Comparison of ENCODE assay signal across 1 cellular context in the genomic region with DNA sequence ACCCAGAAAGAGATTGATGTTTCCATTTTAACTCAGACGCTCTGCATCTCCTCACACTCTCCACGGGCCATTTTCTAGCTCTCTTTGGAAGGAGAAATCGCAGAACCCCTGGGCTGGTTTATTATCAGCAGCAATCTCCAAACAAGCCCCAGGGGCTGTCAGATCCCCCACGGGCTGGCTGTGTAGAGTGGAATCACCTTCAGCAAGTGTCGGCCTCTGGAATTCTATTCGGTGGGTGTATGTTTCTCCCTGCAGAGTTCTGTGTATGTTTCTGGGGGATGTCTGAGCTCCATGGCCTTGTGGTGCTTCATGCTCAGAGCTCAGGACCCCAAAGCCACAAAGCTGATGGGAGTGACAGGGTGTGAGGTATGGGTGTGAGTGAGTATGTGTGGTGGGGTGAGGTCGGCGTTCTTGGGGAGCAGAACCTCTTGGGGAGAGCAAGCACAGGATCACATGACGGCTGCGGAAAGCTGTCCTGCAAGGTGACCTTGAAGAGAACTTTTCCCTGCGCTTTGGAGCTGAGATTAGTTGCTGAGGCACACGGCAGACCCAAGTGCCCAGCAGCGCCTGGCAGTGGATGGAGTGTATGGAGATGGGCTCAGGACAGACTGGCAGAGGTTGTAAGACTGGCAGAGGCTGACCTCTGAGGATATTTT.
TF ChIP-seq lines count a peak whose summit lies in the region.

No MANE protein-coding gene starts in this region.

TF ChIP-seq in HEK293, 187 proteins besides CTCF, POLR2A, EP300 and RAD21 (continued from another document):
- TF ChIP-seq, protein P1, sequence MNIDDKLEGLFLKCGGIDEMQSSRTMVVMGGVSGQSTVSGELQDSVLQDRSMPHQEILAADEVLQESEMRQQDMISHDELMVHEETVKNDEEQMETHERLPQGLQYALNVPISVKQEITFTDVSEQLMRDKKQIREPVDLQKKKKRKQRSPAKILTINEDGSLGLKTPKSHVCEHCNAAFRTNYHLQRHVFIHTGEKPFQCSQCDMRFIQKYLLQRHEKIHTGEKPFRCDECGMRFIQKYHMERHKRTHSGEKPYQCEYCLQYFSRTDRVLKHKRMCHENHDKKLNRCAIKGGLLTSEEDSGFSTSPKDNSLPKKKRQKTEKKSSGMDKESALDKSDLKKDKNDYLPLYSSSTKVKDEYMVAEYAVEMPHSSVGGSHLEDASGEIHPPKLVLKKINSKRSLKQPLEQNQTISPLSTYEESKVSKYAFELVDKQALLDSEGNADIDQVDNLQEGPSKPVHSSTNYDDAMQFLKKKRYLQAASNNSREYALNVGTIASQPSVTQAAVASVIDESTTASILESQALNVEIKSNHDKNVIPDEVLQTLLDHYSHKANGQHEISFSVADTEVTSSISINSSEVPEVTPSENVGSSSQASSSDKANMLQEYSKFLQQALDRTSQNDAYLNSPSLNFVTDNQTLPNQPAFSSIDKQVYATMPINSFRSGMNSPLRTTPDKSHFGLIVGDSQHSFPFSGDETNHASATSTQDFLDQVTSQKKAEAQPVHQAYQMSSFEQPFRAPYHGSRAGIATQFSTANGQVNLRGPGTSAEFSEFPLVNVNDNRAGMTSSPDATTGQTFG (tag by site-specific recombination; IDR thresholded peaks at IDR 0.05; ENCODE audit: borderline replicate concordance): no peak
- TF ChIP-seq, protein P2, sequence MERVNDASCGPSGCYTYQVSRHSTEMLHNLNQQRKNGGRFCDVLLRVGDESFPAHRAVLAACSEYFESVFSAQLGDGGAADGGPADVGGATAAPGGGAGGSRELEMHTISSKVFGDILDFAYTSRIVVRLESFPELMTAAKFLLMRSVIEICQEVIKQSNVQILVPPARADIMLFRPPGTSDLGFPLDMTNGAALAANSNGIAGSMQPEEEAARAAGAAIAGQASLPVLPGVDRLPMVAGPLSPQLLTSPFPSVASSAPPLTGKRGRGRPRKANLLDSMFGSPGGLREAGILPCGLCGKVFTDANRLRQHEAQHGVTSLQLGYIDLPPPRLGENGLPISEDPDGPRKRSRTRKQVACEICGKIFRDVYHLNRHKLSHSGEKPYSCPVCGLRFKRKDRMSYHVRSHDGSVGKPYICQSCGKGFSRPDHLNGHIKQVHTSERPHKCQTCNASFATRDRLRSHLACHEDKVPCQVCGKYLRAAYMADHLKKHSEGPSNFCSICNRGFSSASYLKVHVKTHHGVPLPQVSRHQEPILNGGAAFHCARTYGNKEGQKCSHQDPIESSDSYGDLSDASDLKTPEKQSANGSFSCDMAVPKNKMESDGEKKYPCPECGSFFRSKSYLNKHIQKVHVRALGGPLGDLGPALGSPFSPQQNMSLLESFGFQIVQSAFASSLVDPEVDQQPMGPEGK (tag by site-specific recombination; IDR thresholded peaks at IDR 0.05): no peak
- TF ChIP-seq ZFP41 (tag by site-specific recombination; IDR thresholded peaks at IDR 0.05; ENCODE audit: borderline replicate concordance) (no peak), ZNF514 (tag by site-specific recombination; IDR thresholded peaks at IDR 0.05) (no peak), ZNF292 (tag by site-specific recombination; IDR thresholded peaks at IDR 0.05; ENCODE audit: borderline replicate concordance, low read depth) (no peak), ZIC2 (tag by site-specific recombination; IDR thresholded peaks at IDR 0.05) (peak; percentile 46; the same call in 1 of the 2 replicates), OVOL3 (tag by site-specific recombination; IDR thresholded peaks at IDR 0.05) (no peak), GLIS1 (tag by site-specific recombination; IDR thresholded peaks at IDR 0.05) (peak; percentile 6; the same call in 1 of the 2 replicates), ZNF350 (tag by site-specific recombination; IDR thresholded peaks at IDR 0.05) (no peak), KLF9 (tag by site-specific recombination; IDR thresholded peaks at IDR 0.05; ENCODE audit: low read depth) (no peak), ZNF561 (tag by site-specific recombination; IDR thresholded peaks at IDR 0.05; ENCODE audit: borderline replicate concordance) (no peak), ZBTB17 (tag by site-specific recombination; IDR thresholded peaks at IDR 0.05) (no peak)
- TF ChIP-seq, protein P3, sequence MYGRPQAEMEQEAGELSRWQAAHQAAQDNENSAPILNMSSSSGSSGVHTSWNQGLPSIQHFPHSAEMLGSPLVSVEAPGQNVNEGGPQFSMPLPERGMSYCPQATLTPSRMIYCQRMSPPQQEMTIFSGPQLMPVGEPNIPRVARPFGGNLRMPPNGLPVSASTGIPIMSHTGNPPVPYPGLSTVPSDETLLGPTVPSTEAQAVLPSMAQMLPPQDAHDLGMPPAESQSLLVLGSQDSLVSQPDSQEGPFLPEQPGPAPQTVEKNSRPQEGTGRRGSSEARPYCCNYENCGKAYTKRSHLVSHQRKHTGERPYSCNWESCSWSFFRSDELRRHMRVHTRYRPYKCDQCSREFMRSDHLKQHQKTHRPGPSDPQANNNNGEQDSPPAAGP (tag by site-specific recombination; IDR thresholded peaks at IDR 0.05): no peak
TF ChIP-seq in HEK293: peak in this region for 2.
